ENCODE assay signal across 12 cellular contexts in the genomic region with DNA sequence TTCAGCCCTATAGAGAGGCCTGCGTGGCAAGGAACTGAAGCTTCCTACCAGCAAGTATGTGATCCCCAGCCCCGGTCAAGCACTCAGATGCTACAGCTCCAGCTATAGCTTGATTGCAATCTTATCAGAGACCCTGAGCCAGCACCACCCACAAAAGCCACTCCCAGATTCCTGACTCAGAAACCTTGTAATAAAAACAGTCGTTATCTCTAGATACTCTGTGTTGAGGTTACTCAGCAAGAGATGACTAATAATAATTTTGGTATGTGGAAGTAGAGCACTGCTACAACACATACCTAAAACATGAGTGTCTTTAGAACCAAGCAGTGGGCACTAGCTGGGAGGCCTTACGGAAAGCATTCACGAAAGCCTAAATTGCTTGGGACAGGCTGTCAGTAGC.
DNase-seq lines count a peak whose midpoint lies in the region; ATAC-seq, FAIRE-seq and TF ChIP-seq lines count a peak whose summit lies in the region.
"Had no signal": no experiment of that assay in that cellular context is flagged by ENCODE, and none has a peak within 500 bp of the region (broad histone marks: within the 10 kb centered on the region; RNA-seq: fewer than 3 reads in every experiment).

No MANE protein-coding gene starts in this region.

- WGBS in A549 (ENCODE audit: missing lambda C conversion rate), result 30% methylated on average over 5 of the region's 5 CpGs

- intact Hi-C loops in left lung (cut with DNase I), result no loop called here

- no peaks in the 10 kb centered on the region for H3K36me3 ChIP-seq in left lung
- H3K36me3 ChIP-seq: cardiac muscle cell had no signal

- H3K4me1 Mint-ChIP-seq in activated naive CD4-positive, alpha-beta T cell treated with anti-CD3 and anti-CD28 coated beads, Interleukin-2, amount 50 U/mL, for 24 hours, result peaks cover 55% of the 10 kb centered on the region

- H3K9me3 Mint-ChIP-seq in activated naive CD4-positive, alpha-beta T cell treated with anti-CD3 and anti-CD28 coated beads, Interleukin-2, amount 50 U/mL, for 24 hours, result no peaks in the 10 kb centered on the region

- H3K27me3 ChIP-seq in left lung, result no peaks in the 10 kb centered on the region
- H3K27me3 ChIP-seq: cardiac muscle cell had no signal

- H3K9me3 ChIP-seq in A549 (peaks cover 6% of the 10 kb centered on the region; the same call in 1 of the 3 replicates), left lung (peaks cover 0 to 11% of the 10 kb centered on the region in 2 donors)

- H3K4me1 ChIP-seq in A549, result peaks cover 10% of the 10 kb centered on the region; the same call in 1 of the 3 replicates
- no peaks in the 10 kb centered on the region for H3K4me1 ChIP-seq in left lung

- DNase-seq in A549 (ENCODE audit: low read depth in 1 of 2, low spot score in 1 of 2) (peak; percentile 22 to 30), HCEC 1CT (peak; percentile 84), left lung (no peak), NCI-H446 (lab: John Stamatoyannopoulos, UW) (no peak), SIG-M5 (lab: John Stamatoyannopoulos, UW) (no peak)
- DNase-seq: naive B cell, NCI-H526 treated with DMSO at 0.1 percent for 48 hours had no signal

- H3K4me3 Mint-ChIP-seq in activated naive CD4-positive, alpha-beta T cell treated with anti-CD3 and anti-CD28 coated beads, Interleukin-2, amount 50 U/mL, for 24 hours, result no peak overlapping the region

- no peak for TF ChIP-seq POLR2A in A549 (IDR thresholded peaks at IDR 0.05; ENCODE audit: low read length)

- TF ChIP-seq CTCF in A549 (IDR thresholded peaks at IDR 0.05) (no peak), left lung (IDR thresholded peaks at IDR 0.05) (no peak)

- POLR2A ChIA-PET in A549 (lab: Yijun Ruan, JAX), result no interaction called here

- no peak for FAIRE-seq in A549 (lab: Jason Lieb, UNC)
- FAIRE-seq: D721Med had no signal

- no peak overlapping the region for H3K4me3 ChIP-seq in A549
- H3K4me3 ChIP-seq in left lung, result no peak overlapping the region
- H3K4me3 ChIP-seq: cardiac muscle cell had no signal

- H3K27ac ChIP-seq in A549 (no peak overlapping the region), left lung (no peak overlapping the region)
- H3K27ac ChIP-seq: cardiac muscle cell had no signal

- no peak overlapping the region; the same call in 2 of the 3 replicates for H3K4me2 ChIP-seq in A549

- ATAC-seq in A549, result peak; percentile 92 to 99
- peak; percentile 16 for ATAC-seq in left lung
- no peak for ATAC-seq in HG02588 (IDR thresholded peaks at IDR 0.05; ENCODE audit: unreplicated experiment)
- no peak for ATAC-seq in GM19395 (IDR thresholded peaks at IDR 0.05; ENCODE audit: unreplicated experiment)

- H3K36me3 Mint-ChIP-seq in activated naive CD4-positive, alpha-beta T cell treated with anti-CD3 and anti-CD28 coated beads, Interleukin-2, amount 50 U/mL, for 24 hours, result no peaks in the 10 kb centered on the region

- no peaks in the 10 kb centered on the region for H3K27me3 Mint-ChIP-seq in activated naive CD4-positive, alpha-beta T cell treated with anti-CD3 and anti-CD28 coated beads, Interleukin-2, amount 50 U/mL, for 24 hours

- H3K27ac Mint-ChIP-seq in activated naive CD4-positive, alpha-beta T cell treated with anti-CD3 and anti-CD28 coated beads, Interleukin-2, amount 50 U/mL, for 24 hours, result peak overlapping the region; percentile 94

- CTCF ChIA-PET in A549 (lab: Yijun Ruan, JAX), result no interaction called here

- TF ChIP-seq EP300 in A549 (IDR thresholded peaks at IDR 0.05), result no peak

- no peak for TF ChIP-seq RAD21 in A549 (conservative IDR thresholded peaks at IDR 0.05 in 1 of 2, IDR thresholded peaks at IDR 0.05 in 1 of 2)

TF ChIP-seq in A549, 52 proteins besides CTCF, POLR2A, EP300 and RAD21:
- TF ChIP-seq JUNB (IDR thresholded peaks at IDR 0.05), result peak; percentile 56
- no peak for TF ChIP-seq CHD4 (IDR thresholded peaks at IDR 0.05; ENCODE audit: borderline replicate concordance)
- no peak for TF ChIP-seq TP53 (CRISPR knock-in tag; IDR thresholded peaks at IDR 0.05)
- no peak for TF ChIP-seq PHF8 (IDR thresholded peaks at IDR 0.05; ENCODE audit: borderline replicate concordance, low read depth)
- TF ChIP-seq FOSL2 (IDR thresholded peaks at IDR 0.05), result peak; percentile 38
- TF ChIP-seq FOSL2 (CRISPR knock-in tag; IDR thresholded peaks at IDR 0.05), result no peak; the same call in 1 of the 2 replicates
- TF ChIP-seq TFCP2L1 (CRISPR knock-in tag; IDR thresholded peaks at IDR 0.05), result no peak
- TF ChIP-seq GATA3 (IDR thresholded peaks at IDR 0.05; ENCODE audit: borderline replicate concordance), result peak; percentile 32; the same call in 1 of the 2 replicates
TF ChIP-seq in A549: peak in this region for 3.

Comparison
In these comparisons a context has a peak if more than half of its experiments do, and no peak if none do; other contexts are left out.
1. ATAC-seq: peak in A549 (2 of 2) and left lung (single experiment); none in HG02588 (single experiment) and GM19395 (single experiment).
2. DNase-seq: peak in A549 (2 of 2) and HCEC 1CT (single experiment); none in left lung (0 of 2), NCI-H446 (0 of 2) and SIG-M5 (single experiment).